Comparison of ENCODE assay signal across 13 cellular contexts in the genomic region with DNA sequence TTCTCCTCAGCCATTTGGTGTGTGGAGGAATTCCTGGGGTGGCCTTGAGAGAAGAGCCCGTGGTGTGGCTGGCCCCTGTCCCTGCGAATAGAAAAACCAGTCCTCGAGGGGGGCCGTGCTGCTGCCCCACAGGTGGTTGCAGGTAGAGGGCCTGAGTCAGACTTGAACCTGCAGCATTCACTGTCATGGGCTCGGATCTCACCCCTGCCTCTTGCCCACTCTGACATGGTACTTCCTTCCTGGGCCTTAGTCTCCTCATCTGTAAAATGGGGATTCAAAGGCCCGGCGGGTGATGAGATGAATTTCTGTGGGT. TPM values are rescaled to one million over a fixed set of nuclear protein-coding genes. Genes with fewer than 3 reads are reported as not detected.
DNase-seq lines count a peak whose midpoint lies in the region; ATAC-seq, FAIRE-seq and TF ChIP-seq lines count a peak whose summit lies in the region.
"Had no signal": no experiment of that assay in that cellular context is flagged by ENCODE, and none has a peak within 500 bp of the region (broad histone marks: within the 10 kb centered on the region; RNA-seq: fewer than 3 reads in every experiment).

No MANE protein-coding gene starts in this region.

- intact Hi-C loops in left ventricle myocardium inferior (cut with micrococcal nuclease): no loop called here
- intact Hi-C loops in left ventricle myocardium superior (cut with micrococcal nuclease): no loop called here
- intact Hi-C loops in K562 (cut with micrococcal nuclease): no loop called here

- in situ Hi-C loops in K562 (cut with MboI): no loop called here

- TF ChIP-seq EP300 in K562 (IDR thresholded peaks at IDR 0.05; ENCODE audit: low read length): no peak

- ATAC-seq in left ventricle myocardium superior (no peak), K562 (no peak), HG03378 (IDR thresholded peaks at IDR 0.05; ENCODE audit: unreplicated experiment) (no peak)

- H2AFZ ChIP-seq in K562 (ENCODE audit: low read depth, low read length): no peak overlapping the region
- H2AFZ ChIP-seq: GM23338 had no signal

- CTCF ChIA-PET in K562 (lab: Yijun Ruan, JAX; ENCODE audit: low intra/inter-chr PET ratio): interaction anchor here (1.2 kb wide), 1 partner anchor 188 kb away, joined by 4 read pairs; no protein-coding TSS in a partner anchor

- H3K4me2 ChIP-seq in K562 (ENCODE audit: insufficient read depth, low read length): no peak overlapping the region
- H3K4me2 ChIP-seq: GM23338 had no signal

- peaks cover 3% of the 10 kb centered on the region; the same call in 1 of the 2 replicates for H4K20me1 ChIP-seq in K562 (replicated peaks; ENCODE audit: control insufficient read depth, insufficient read depth, low read length)

- no peak for DNase-seq in left ventricle myocardium inferior
- DNase-seq in left ventricle myocardium superior: no peak
- peak; percentile 53 for DNase-seq in H7
- DNase-seq in K562 (ENCODE audit: extremely low read depth in 1 of 4, low spot score in 3 of 4): no peak
- DNase-seq in NOMO-1 (lab: John Stamatoyannopoulos, UW; ENCODE audit: unreplicated experiment in 2 of 2): no peak
- no peak for DNase-seq in activated CD4-positive, alpha-beta T cell treated with anti-CD3 and anti-CD28 coated beads for 48 hours
- DNase-seq: HCEC 1CT, KG1 had no signal

- no TSS peak for BruUV-seq in K562 (replicated peaks; lab: Mats Ljungman, UMichigan)

- no peak for TF ChIP-seq RAD21 in K562 (CRISPR knock-in tag; conservative IDR thresholded peaks at IDR 0.05 in 1 of 2, IDR thresholded peaks at IDR 0.05 in 1 of 2)

- H3K4me1 ChIP-seq in left ventricle myocardium inferior (peaks cover 52% of the 10 kb centered on the region), K562 (replicated peaks in 1 of 2; ENCODE audit: control insufficient read depth in 2 of 2, insufficient read depth in 2 of 2, low read length in 2 of 2) (peaks cover 0 to 3% of the 10 kb centered on the region in 2 experiments; a peak in 2 of 5 replicates)

- POLR2A ChIA-PET in K562 (lab: Yijun Ruan, JAX): no interaction called here

- WGBS in K562 (ENCODE audit: insufficient coverage, low coverage, missing lambda C conversion rate): 81% methylated on average over 2 of the region's 7 CpGs

- TF ChIP-seq CTCF in left ventricle myocardium inferior (IDR thresholded peaks at IDR 0.05; ENCODE audit: borderline replicate concordance): no peak
- TF ChIP-seq CTCF in K562 (IDR thresholded peaks at IDR 0.05 in 2 of 3, conservative IDR thresholded peaks at IDR 0.05 in 1 of 3; ENCODE audit: insufficient read depth in 2 of 3, low read depth in 1 of 3, low read length in 3 of 3): no peak

- H3K4me3 ChIP-seq in left ventricle myocardium inferior: no peak overlapping the region
- no peak overlapping the region for H3K4me3 ChIP-seq in H7 (ENCODE audit: insufficient read depth, low read depth, low read length)
- H3K4me3 ChIP-seq in K562: no peak overlapping the region
- H3K4me3 ChIP-seq: GM23338 had no signal

- H3K9ac ChIP-seq in K562 (ENCODE audit: insufficient read depth in 1 of 2, low read depth in 2 of 2, low read length in 2 of 2): no peak overlapping the region

- H3K36me3 ChIP-seq in left ventricle myocardium inferior (peaks cover 70% of the 10 kb centered on the region), H7 (replicated peaks; ENCODE audit: control insufficient read depth, insufficient read depth, low read length) (peaks cover 22% of the 10 kb centered on the region), K562 (ENCODE audit: control insufficient read depth, insufficient read depth, low read length) (peaks cover 58% of the 10 kb centered on the region; the same call in 2 of the 3 replicates)

- no peaks in the 10 kb centered on the region for H3K9me1 ChIP-seq in K562 (ENCODE audit: control insufficient read depth, insufficient read depth, low read length)

- H3K27ac ChIP-seq in left ventricle myocardium inferior (replicated peaks): peak overlapping the region; percentile 91
- no peak overlapping the region for H3K27ac ChIP-seq in K562 (ENCODE audit: extremely low read depth, low read depth, low read length)
- H3K27ac ChIP-seq: C4-2B, HL-60 had no signal

- H3K27me3 ChIP-seq in left ventricle myocardium inferior (ENCODE audit: low read depth): no peaks in the 10 kb centered on the region
- H3K27me3 ChIP-seq in H7 (ENCODE audit: control insufficient read depth, insufficient read depth, low read length): no peaks in the 10 kb centered on the region
- H3K27me3 ChIP-seq in K562 (ENCODE audit: control insufficient read depth in 2 of 2, insufficient read depth in 2 of 2, low read length in 2 of 2): no peaks in the 10 kb centered on the region

- no peak for TF ChIP-seq POLR2A in K562 (conservative IDR thresholded peaks at IDR 0.05)

- no peaks in the 10 kb centered on the region for H3K79me2 ChIP-seq in K562 (ENCODE audit: control insufficient read depth, insufficient read depth, low read length)

- H3K9me3 ChIP-seq in left ventricle myocardium inferior (replicated peaks) (no peaks in the 10 kb centered on the region), K562 (replicated peaks; ENCODE audit: control insufficient read depth, insufficient read depth, low read depth, low read length) (no peaks in the 10 kb centered on the region)

- FAIRE-seq in K562 (lab: Jason Lieb, UNC): no peak

TF ChIP-seq in K562, 482 proteins besides CTCF, POLR2A, EP300 and RAD21 (continues in another document):
- TF ChIP-seq ZNF518B (CRISPR knock-in tag; IDR thresholded peaks at IDR 0.05) (no peak), ZNF780A (CRISPR knock-in tag; IDR thresholded peaks at IDR 0.05) (no peak)

RNA-seq across cellular contexts. Expression of gene TRMU, which starts 19.4 kb away (rescaled TPM):
- total RNA-seq in left ventricle myocardium inferior: 42.0 TPM
- total RNA-seq in left ventricle myocardium superior: 44.0 TPM
- total RNA-seq in H7 (2014; rRNA removed; shearing (Covaris generic)): 72.9 and 76.2 TPM in 2 replicates
- total RNA-seq in K562 (2011; cell fraction: chromatin; rRNA removed; ENCODE audit: low replicate concordance): 143 and 244 TPM in 2 replicates
- 146 and 197 TPM in 2 replicates for total RNA-seq in K562 (2011; cell fraction: nucleolus; rRNA removed)
- total RNA-seq in K562 (2011; cell fraction: nucleoplasm; rRNA removed): 117 and 144 TPM in 2 replicates
- 47.2 and 52.2 TPM in 2 replicates for total RNA-seq in K562 (2014; rRNA removed)
- total RNA-seq in K562 (2014; rRNA removed; fragmentation: Illumina TruSeq; extraction: Trizol): 28.6 and 28.8 TPM in 2 replicates
- 38.2 and 38.7 TPM in 2 replicates for total RNA-seq in K562 (2015; rRNA removed; fragmentation: Illumina TruSeq; extraction: Trizol)
- 46.0 and 47.2 TPM in 2 replicates for total RNA-seq in K562 (2021)
- polyA plus RNA-seq in K562 (2011; rRNA removed): 35.3 and 36.7 TPM in 2 replicates
- polyA plus RNA-seq in K562 (2011; cell fraction: cytosol; rRNA removed): 28.7 and 36.3 TPM in 2 replicates
- polyA plus RNA-seq in K562 (2011; cell fraction: nucleus; rRNA removed): 224 and 236 TPM in 2 replicates
- polyA plus RNA-seq in K562 (2012): 31.9 and 36.3 TPM in 2 replicates
- 33.3 and 36.3 TPM in 2 replicates for polyA plus RNA-seq in K562 (2014; fragmentation: Illumina TruSeq; extraction: Trizol)
- 1 to 10 TPM; 2.3 to 3.7 TPM for polyA plus RNA-seq in K562 (2014; fragmentation: Nextera tagmentation; extraction: Ambion mirVana)
- 49.9 and 54.1 TPM in 2 replicates for polyA plus RNA-seq in K562 (2014; rRNA removed)
- 24.6 and 28.1 TPM in 2 replicates for polyA minus RNA-seq in K562 (2011; rRNA and poly(A)+ RNA removed)
- 11.9 and 14.3 TPM in 2 replicates for polyA minus RNA-seq in K562 (2011; cell fraction: cytosol; rRNA and poly(A)+ RNA removed)
- 113 and 153 TPM in 2 replicates for polyA minus RNA-seq in K562 (2011; cell fraction: nucleus; rRNA and poly(A)+ RNA removed)

RNA-seq across cellular contexts. Expression of gene GTSE1, which starts 58.3 kb away (rescaled TPM):
- 0.25 TPM for total RNA-seq in left ventricle myocardium inferior
- total RNA-seq in left ventricle myocardium superior: 0.45 TPM
- total RNA-seq in H7 (2014; rRNA removed; shearing (Covaris generic)): 38.8 and 42.9 TPM in 2 replicates
- total RNA-seq in K562 (2011; cell fraction: chromatin; rRNA removed; ENCODE audit: low replicate concordance): 29.5 and 46.4 TPM in 2 replicates
- total RNA-seq in K562 (2011; cell fraction: nucleolus; rRNA removed): 24.9 and 26.0 TPM in 2 replicates
- 25.7 and 26.0 TPM in 2 replicates for total RNA-seq in K562 (2011; cell fraction: nucleoplasm; rRNA removed)
- 12.6 and 15.1 TPM in 2 replicates for total RNA-seq in K562 (2014; rRNA removed)
- 7.8 and 8.6 TPM in 2 replicates for total RNA-seq in K562 (2014; rRNA removed; fragmentation: Illumina TruSeq; extraction: Trizol)
- 12.8 and 14.8 TPM in 2 replicates for total RNA-seq in K562 (2015; rRNA removed; fragmentation: Illumina TruSeq; extraction: Trizol)
- 20.5 and 22.5 TPM in 2 replicates for total RNA-seq in K562 (2021)
- 12.9 and 13.9 TPM in 2 replicates for polyA plus RNA-seq in K562 (2011; rRNA removed)
- polyA plus RNA-seq in K562 (2011; cell fraction: cytosol; rRNA removed): 13.1 and 14.9 TPM in 2 replicates
- polyA plus RNA-seq in K562 (2011; cell fraction: nucleus; rRNA removed): 16.7 and 24.3 TPM in 2 replicates
- polyA plus RNA-seq in K562 (2012): 15.6 and 22.6 TPM in 2 replicates
- polyA plus RNA-seq in K562 (2014; fragmentation: Illumina TruSeq; extraction: Trizol): 17.2 and 18.0 TPM in 2 replicates
- polyA plus RNA-seq in K562 (2014; fragmentation: Nextera tagmentation; extraction: Ambion mirVana): 1 to 10 TPM; 2.5 to 3.5 TPM
- 16.6 and 19.6 TPM in 2 replicates for polyA plus RNA-seq in K562 (2014; rRNA removed)
- 6.6 and 6.7 TPM in 2 replicates for polyA minus RNA-seq in K562 (2011; rRNA and poly(A)+ RNA removed)
- 7.7 and 11.9 TPM in 2 replicates for polyA minus RNA-seq in K562 (2011; cell fraction: cytosol; rRNA and poly(A)+ RNA removed)
- 8.8 and 11.9 TPM in 2 replicates for polyA minus RNA-seq in K562 (2011; cell fraction: nucleus; rRNA and poly(A)+ RNA removed)
- polyA plus RNA-seq: CD4-positive, alpha-beta memory T cell had no signal
